13 cellular contexts compared by ENCODE assay signal in the genomic region with DNA sequence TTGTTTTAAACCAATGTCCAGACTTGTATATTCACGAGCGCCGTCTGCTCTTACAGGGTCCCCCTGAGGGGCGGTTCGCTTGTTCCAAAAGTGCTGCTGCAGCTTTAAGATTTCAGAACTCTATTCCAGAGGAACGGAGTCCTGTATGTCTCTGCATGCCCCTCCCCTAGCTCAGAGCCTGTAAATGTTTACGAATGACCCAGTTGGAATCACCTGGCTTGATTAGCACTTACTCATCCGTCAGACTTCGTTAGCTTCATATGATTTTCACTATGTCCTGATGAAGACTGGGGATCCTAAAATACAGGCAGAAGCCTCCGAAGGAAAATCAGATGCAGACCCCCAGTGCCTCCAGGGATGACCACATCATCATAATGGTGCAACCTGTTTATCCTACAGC. TPM values are rescaled to one million over a fixed set of nuclear protein-coding genes. Genes with fewer than 3 reads are reported as not detected.
DNase-seq lines count a peak whose midpoint lies in the region; ATAC-seq, FAIRE-seq and TF ChIP-seq lines count a peak whose summit lies in the region.
"Had no signal": no experiment of that assay in that cellular context is flagged by ENCODE, and none has a peak within 500 bp of the region (broad histone marks: within the 10 kb centered on the region; RNA-seq: fewer than 3 reads in every experiment).

No MANE protein-coding gene starts in this region.

- TF ChIP-seq CTCF in HepG2 (CRISPR knock-in tag; IDR thresholded peaks at IDR 0.05) (no peak), right lobe of liver (IDR thresholded peaks at IDR 0.05) (no peak), RWPE2 (IDR thresholded peaks at IDR 0.05; ENCODE audit: poor library complexity, severe bottlenecking) (no peak)

- H3K4me3 ChIP-seq in HepG2 (replicated peaks in 1 of 3; ENCODE audit: insufficient read depth in 1 of 3, low read depth in 2 of 3, low read length in 3 of 3) (no peak overlapping the region), right lobe of liver (no peak overlapping the region), RWPE2 (ENCODE audit: severe bottlenecking) (no peak overlapping the region)
- H3K4me3 ChIP-seq: A549; BLaER1 treated with 17β-estradiol and CSF1 and Interleukin-3, amounts not matched to agents 10 nM and 100 nM had no signal

- H4K20me1 ChIP-seq in HepG2 (ENCODE audit: insufficient read depth, low read length): no peaks in the 10 kb centered on the region
- H4K20me1 ChIP-seq: BLaER1 treated with 17β-estradiol and CSF1 and Interleukin-3, amounts not matched to agents 10 nM and 100 nM had no signal

- H3K36me3 ChIP-seq in HepG2 (replicated peaks in 1 of 2; ENCODE audit: control insufficient read depth in 1 of 2, insufficient read depth in 2 of 2, low read length in 2 of 2) (no peaks in the 10 kb centered on the region), right lobe of liver (no peaks in the 10 kb centered on the region), RWPE2 (ENCODE audit: low read depth) (no peaks in the 10 kb centered on the region)

- in situ Hi-C loops in HepG2 (cut with HindIII; ENCODE audit: extremely low pct_ligation_motif_present, low pct_unique_long_range_greater_than_20kb): no loop called here

- no peak overlapping the region for H3K9ac ChIP-seq in HepG2 (ENCODE audit: insufficient read depth, low read depth, low read length)
- H3K9ac ChIP-seq: BLaER1 treated with 17β-estradiol and CSF1 and Interleukin-3, amounts not matched to agents 10 nM and 100 nM had no signal

- no TSS peak for BruUV-seq in HepG2 (replicated peaks; lab: Mats Ljungman, UMichigan)

- H3K27me3 ChIP-seq in HepG2 (ENCODE audit: control insufficient read depth in 1 of 2, insufficient read depth in 2 of 2, low read length in 2 of 2): peaks cover 4 to 70% of the 10 kb centered on the region in 2 experiments
- H3K27me3 ChIP-seq in right lobe of liver: no peaks in the 10 kb centered on the region
- no peaks in the 10 kb centered on the region for H3K27me3 ChIP-seq in RWPE2 (ENCODE audit: insufficient read depth, poor library complexity, severe bottlenecking)
- H3K27me3 ChIP-seq: BLaER1 treated with 17β-estradiol and CSF1 and Interleukin-3, amounts not matched to agents 10 nM and 100 nM had no signal

- H2AFZ ChIP-seq in HepG2 (ENCODE audit: low read length): no peak overlapping the region

- H3K9me3 ChIP-seq in HepG2 (ENCODE audit: low read length) (peaks cover 13% of the 10 kb centered on the region), right lobe of liver (no peaks in the 10 kb centered on the region), RWPE2 (ENCODE audit: severe bottlenecking) (no peaks in the 10 kb centered on the region)

- 12% methylated on average over 9 of the region's 10 CpGs for WGBS in HepG2 (ENCODE audit: low lambda C conversion rate)
- WGBS in right lobe of liver (ENCODE audit: insufficient coverage, low coverage, low lambda C conversion rate, missing lambda C conversion rate): 39% methylated on average over 7 of the region's 10 CpGs

- TF ChIP-seq EP300 in HepG2 (IDR thresholded peaks at IDR 0.05; ENCODE audit: low read depth in 2 of 2, low read length in 2 of 2) (no peak), HepG2 (CRISPR knock-in tag; IDR thresholded peaks at IDR 0.05; ENCODE audit: borderline replicate concordance) (no peak)

- TF ChIP-seq POLR2A in HepG2 (IDR thresholded peaks at IDR 0.05; ENCODE audit: insufficient read depth in 1 of 2, low read depth in 2 of 2, low read length in 2 of 2) (no peak), right lobe of liver (IDR thresholded peaks at IDR 0.05) (no peak)

- POLR2A ChIA-PET in HepG2 (lab: Yijun Ruan, JAX): no interaction called here

- intact Hi-C loops in HepG2 (cut with micrococcal nuclease; ENCODE audit: unreplicated experiment) (no loop called here), right lobe of liver (cut with DNase I) (no loop called here)

- ATAC-seq in HepG2 (no peak), right lobe of liver (no peak), RWPE2 (ENCODE audit: low read depth) (peak; percentile 66)
- ATAC-seq: A549, HCT116 had no signal

- H3K4me2 ChIP-seq in HepG2 (ENCODE audit: low read depth, low read length): peak overlapping the region; percentile 43
- H3K4me2 ChIP-seq: A549 had no signal

- CTCF ChIA-PET in HepG2 (lab: Yijun Ruan, JAX; ENCODE audit: low intra/inter-chr PET ratio, low total read pairs): no interaction called here

- FAIRE-seq in HepG2 (lab: Jason Lieb, UNC): no peak
- FAIRE-seq: A549, H54 had no signal

- H3K4me1 ChIP-seq in HepG2 (ENCODE audit: insufficient read depth, low read length) (peaks cover 60% of the 10 kb centered on the region), right lobe of liver (peaks cover 0 to 11% (median 0%) of the 10 kb centered on the region in 4 donors), RWPE2 (ENCODE audit: insufficient read depth, poor library complexity, severe bottlenecking) (peaks cover 4% of the 10 kb centered on the region)

- DNase-seq in HepG2 (ENCODE audit: low spot score): no peak
- DNase-seq in right lobe of liver: no peak
- DNase-seq in RWPE2 (ENCODE audit: low spot score): no peak
- DNase-seq in kidney tubule cell (ENCODE audit: low spot score): peak; percentile 30
- no peak for DNase-seq in hypothalamus (lab: John Stamatoyannopoulos, UW)
- no peak for DNase-seq in inferior parietal cortex (ENCODE audit: extremely low spot score)
- DNase-seq: CD4-positive, CD25-positive, alpha-beta regulatory T cell; DMS53 had no signal

- H3K79me2 ChIP-seq in HepG2 (ENCODE audit: insufficient read depth, low read length): peaks cover 1% of the 10 kb centered on the region

- no peak for TF ChIP-seq RAD21 in HepG2 (CRISPR knock-in tag; IDR thresholded peaks at IDR 0.05)

- H3K27ac ChIP-seq in HepG2 (ENCODE audit: extremely low read length, insufficient read depth, low read length) (no peak overlapping the region), right lobe of liver (no peak overlapping the region), RWPE2 (ENCODE audit: poor library complexity, severe bottlenecking) (no peak overlapping the region)
- H3K27ac ChIP-seq: A549; BLaER1 treated with 17β-estradiol and CSF1 and Interleukin-3, amounts not matched to agents 10 nM and 100 nM; HL-60 had no signal

TF ChIP-seq in HepG2, 621 proteins besides CTCF, POLR2A, EP300 and RAD21:
- TF ChIP-seq GTF3A (CRISPR knock-in tag; conservative IDR thresholded peaks at IDR 0.05) (no peak), ZNF768 (CRISPR knock-in tag; IDR thresholded peaks at IDR 0.05) (no peak), ZNF777 (CRISPR knock-in tag; IDR thresholded peaks at IDR 0.05) (no peak)

RNA-seq across cellular contexts. Expression of gene CHST15, which starts 4.5 kb away (rescaled TPM):
- 1.1 and 1.4 TPM in 2 replicates for total RNA-seq in HepG2 (2016; rRNA removed; fragmentation: Illumina TruSeq; extraction: Trizol)
- total RNA-seq in HepG2 (2016; cell fraction: cytosol; rRNA removed; fragmentation: Illumina TruSeq; extraction: Trizol; ENCODE audit: low read depth): 1.0 and 1.2 TPM in 2 replicates
- 1.4 and 1.5 TPM in 2 replicates for total RNA-seq in HepG2 (2016; cell fraction: insoluble cytoplasmic fraction; rRNA removed; fragmentation: Illumina TruSeq; extraction: Trizol)
- total RNA-seq in HepG2 (2016; cell fraction: membrane; rRNA removed; fragmentation: Illumina TruSeq; extraction: Trizol): 2.7 and 2.9 TPM in 2 replicates
- 1.1 and 1.9 TPM in 2 replicates for total RNA-seq in HepG2 (2016; cell fraction: nucleus; rRNA removed; fragmentation: Illumina TruSeq; extraction: Trizol)
- polyA plus RNA-seq in HepG2 (2011; rRNA removed): 94.7 and 113 TPM in 2 replicates
- 101 and 112 TPM in 2 replicates for polyA plus RNA-seq in HepG2 (2011; cell fraction: cytosol; rRNA removed)
- 181 and 188 TPM in 2 replicates for polyA plus RNA-seq in HepG2 (2011; cell fraction: nucleus; rRNA removed)
- 46.0 and 71.6 TPM in 2 replicates for polyA plus RNA-seq in HepG2 (2012)
- 0.27 and 0.52 TPM in 2 replicates for polyA plus RNA-seq in HepG2 (2016; cell fraction: cytosol; fragmentation: Illumina TruSeq; extraction: Trizol; ENCODE audit: low read depth)
- polyA plus RNA-seq in HepG2 (2016; cell fraction: insoluble cytoplasmic fraction; fragmentation: Illumina TruSeq; extraction: Trizol; ENCODE audit: low read depth): 1.4 TPM in 2 replicates
- 0.68 and 0.92 TPM in 2 replicates for polyA plus RNA-seq in HepG2 (2016; cell fraction: membrane; fragmentation: Illumina TruSeq; extraction: Trizol; ENCODE audit: low read depth)
- 1.1 and 1.9 TPM in 2 replicates for polyA plus RNA-seq in HepG2 (2016; cell fraction: nucleus; fragmentation: Illumina TruSeq; extraction: Trizol; ENCODE audit: insufficient read depth, low read depth)
- polyA minus RNA-seq in HepG2 (2011; rRNA and poly(A)+ RNA removed; ENCODE audit: low replicate concordance): 10.5 and 261 TPM in 2 replicates
- polyA minus RNA-seq in HepG2 (2011; cell fraction: cytosol; rRNA and poly(A)+ RNA removed): 111 and 123 TPM in 2 replicates
- 241 and 251 TPM in 2 replicates for polyA minus RNA-seq in HepG2 (2011; cell fraction: nucleus; rRNA and poly(A)+ RNA removed)
- total RNA-seq in right lobe of liver: 10 to 100 TPM in 5 of 6 experiments, 1 to 10 TPM in 1; 9.2 to 25.8 (median 11.8) TPM
